Comparison of ENCODE assay signal across 1 cellular context in the genomic region with DNA sequence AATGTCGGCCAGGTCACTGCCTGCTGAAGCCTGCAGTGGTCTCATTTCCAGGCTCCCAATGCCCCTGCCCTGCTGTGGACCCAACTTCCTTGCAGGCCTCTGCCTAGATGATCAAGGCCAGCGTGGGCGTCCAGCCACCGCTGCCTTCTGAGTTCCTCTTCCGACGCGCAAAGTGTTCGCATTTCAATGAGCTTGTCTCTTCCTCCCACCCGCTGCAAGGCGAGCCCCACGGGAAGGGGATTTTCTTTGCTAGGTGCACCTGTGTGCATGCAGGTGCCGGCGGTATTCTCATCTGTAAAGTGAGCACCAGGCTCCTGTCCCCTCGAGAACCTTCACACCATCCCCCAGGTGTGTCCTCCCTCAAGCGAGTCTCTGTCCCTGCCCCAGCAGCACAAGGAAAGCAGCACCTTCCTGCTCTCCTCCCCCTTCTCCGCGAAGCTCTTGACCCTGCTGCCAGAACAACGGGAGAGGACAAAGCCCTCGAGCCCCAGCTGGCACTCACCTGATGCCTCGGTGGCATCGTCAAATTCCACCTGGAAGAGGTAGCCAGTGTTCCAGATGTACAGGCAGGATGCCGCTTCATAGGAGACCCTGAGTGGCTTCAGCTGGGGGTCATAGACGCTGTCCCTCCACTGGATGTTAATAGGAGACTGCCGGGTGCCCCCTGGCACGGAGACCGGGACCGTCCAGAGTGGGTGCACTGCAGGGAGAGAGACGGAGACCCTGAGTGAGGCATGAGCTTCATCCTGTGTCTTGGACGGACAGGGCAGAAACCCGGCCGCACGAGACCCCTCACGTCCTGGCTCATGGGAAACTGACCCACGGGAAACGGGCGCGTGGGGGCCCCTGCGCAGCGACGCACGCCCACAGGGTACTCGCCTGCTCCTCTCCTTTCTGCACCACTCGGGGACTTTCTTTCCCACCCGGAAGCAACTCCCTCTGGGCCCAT.
TF ChIP-seq lines count a peak whose summit lies in the region.

No MANE protein-coding gene starts in this region.

TF ChIP-seq in GM12878, 131 proteins besides CTCF, POLR2A, EP300 and RAD21:
- TF ChIP-seq SPI1 (IDR thresholded peaks at IDR 0.05; ENCODE audit: borderline replicate concordance, insufficient read depth, low read depth, low read length): peak; percentile 75; the same call in 1 of the 2 replicates
- peak; percentile 30; the same call in 1 of the 2 replicates for TF ChIP-seq IKZF1 (conservative IDR thresholded peaks at IDR 0.05)
- TF ChIP-seq SIX5 (IDR thresholded peaks at IDR 0.05; ENCODE audit: low read depth, low read length, severe bottlenecking): no peak
- TF ChIP-seq ESRRA (IDR thresholded peaks at IDR 0.05; ENCODE audit: low read length): no peak
- TF ChIP-seq TCF12 (IDR thresholded peaks at IDR 0.05; ENCODE audit: low read depth, low read length): peak; percentile 76
- TF ChIP-seq, protein P1, sequence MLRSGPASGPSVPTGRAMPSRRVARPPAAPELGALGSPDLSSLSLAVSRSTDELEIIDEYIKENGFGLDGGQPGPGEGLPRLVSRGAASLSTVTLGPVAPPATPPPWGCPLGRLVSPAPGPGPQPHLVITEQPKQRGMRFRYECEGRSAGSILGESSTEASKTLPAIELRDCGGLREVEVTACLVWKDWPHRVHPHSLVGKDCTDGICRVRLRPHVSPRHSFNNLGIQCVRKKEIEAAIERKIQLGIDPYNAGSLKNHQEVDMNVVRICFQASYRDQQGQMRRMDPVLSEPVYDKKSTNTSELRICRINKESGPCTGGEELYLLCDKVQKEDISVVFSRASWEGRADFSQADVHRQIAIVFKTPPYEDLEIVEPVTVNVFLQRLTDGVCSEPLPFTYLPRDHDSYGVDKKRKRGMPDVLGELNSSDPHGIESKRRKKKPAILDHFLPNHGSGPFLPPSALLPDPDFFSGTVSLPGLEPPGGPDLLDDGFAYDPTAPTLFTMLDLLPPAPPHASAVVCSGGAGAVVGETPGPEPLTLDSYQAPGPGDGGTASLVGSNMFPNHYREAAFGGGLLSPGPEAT (IDR thresholded peaks at IDR 0.05; ENCODE audit: low read depth): no peak
- TF ChIP-seq ZNF622 (IDR thresholded peaks at IDR 0.05): no peak
- TF ChIP-seq ZSCAN29 (IDR thresholded peaks at IDR 0.05): no peak
- peak in 1 of 2 experiments; percentile 90; a peak in 2 of 3 replicates for TF ChIP-seq EGR1 (IDR thresholded peaks at IDR 0.05; ENCODE audit: borderline replicate concordance in 1 of 2, low read depth in 2 of 2, low read length in 2 of 2)
- TF ChIP-seq, protein P2, sequence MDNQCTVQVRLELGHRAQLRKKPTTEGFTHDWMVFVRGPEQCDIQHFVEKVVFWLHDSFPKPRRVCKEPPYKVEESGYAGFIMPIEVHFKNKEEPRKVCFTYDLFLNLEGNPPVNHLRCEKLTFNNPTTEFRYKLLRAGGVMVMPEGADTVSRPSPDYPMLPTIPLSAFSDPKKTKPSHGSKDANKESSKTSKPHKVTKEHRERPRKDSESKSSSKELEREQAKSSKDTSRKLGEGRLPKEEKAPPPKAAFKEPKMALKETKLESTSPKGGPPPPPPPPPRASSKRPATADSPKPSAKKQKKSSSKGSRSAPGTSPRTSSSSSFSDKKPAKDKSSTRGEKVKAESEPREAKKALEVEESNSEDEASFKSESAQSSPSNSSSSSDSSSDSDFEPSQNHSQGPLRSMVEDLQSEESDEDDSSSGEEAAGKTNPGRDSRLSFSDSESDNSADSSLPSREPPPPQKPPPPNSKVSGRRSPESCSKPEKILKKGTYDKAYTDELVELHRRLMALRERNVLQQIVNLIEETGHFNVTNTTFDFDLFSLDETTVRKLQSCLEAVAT (IDR thresholded peaks at IDR 0.05): no peak
- TF ChIP-seq ZNF207 (IDR thresholded peaks at IDR 0.05; ENCODE audit: borderline replicate concordance): no peak
- TF ChIP-seq MTA3 (IDR thresholded peaks at IDR 0.05; ENCODE audit: borderline replicate concordance, low read length): no peak
- TF ChIP-seq RUNX3 (IDR thresholded peaks at IDR 0.05; ENCODE audit: low read length): peak; percentile 29; the same call in 1 of the 2 replicates
- TF ChIP-seq, protein P3, sequence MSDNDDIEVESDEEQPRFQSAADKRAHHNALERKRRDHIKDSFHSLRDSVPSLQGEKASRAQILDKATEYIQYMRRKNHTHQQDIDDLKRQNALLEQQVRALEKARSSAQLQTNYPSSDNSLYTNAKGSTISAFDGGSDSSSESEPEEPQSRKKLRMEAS (IDR thresholded peaks at IDR 0.05; ENCODE audit: low read depth, low read length): no peak
- peak in 1 of 2 experiments; percentile 28; a peak in 1 of 4 replicates for TF ChIP-seq BHLHE40 (IDR thresholded peaks at IDR 0.05; ENCODE audit: borderline replicate concordance in 1 of 2, low read depth in 2 of 2, low read length in 1 of 2)
- no peak for TF ChIP-seq CHD2 (IDR thresholded peaks at IDR 0.05; ENCODE audit: borderline replicate concordance, low read depth, low read length)
- TF ChIP-seq GABPA (IDR thresholded peaks at IDR 0.05; ENCODE audit: low read depth): no peak
- 0 out of 2 replicates have a peak, but pooled peaks have one; percentile 15 for TF ChIP-seq DPF2 (IDR thresholded peaks at IDR 0.05)
- no peak for TF ChIP-seq HCFC1 (IDR thresholded peaks at IDR 0.05; ENCODE audit: low read length)
- no peak for TF ChIP-seq CEBPB (IDR thresholded peaks at IDR 0.05; ENCODE audit: borderline replicate concordance in 1 of 2, low read depth in 2 of 2, low read length in 2 of 2)
- no peak for TF ChIP-seq ETV6 (conservative IDR thresholded peaks at IDR 0.05 in 1 of 2, IDR thresholded peaks at IDR 0.05 in 1 of 2; ENCODE audit: borderline replicate concordance in 1 of 2, low read depth in 1 of 2)
- TF ChIP-seq FOS (IDR thresholded peaks at IDR 0.05; ENCODE audit: borderline replicate concordance, extremely low read depth, insufficient read length): no peak
- no peak for TF ChIP-seq RBBP5 (conservative IDR thresholded peaks at IDR 0.05)
